Comparison of ENCODE assay signal across 1 cellular context in genomic region chr21:43299441-43300277, GRCh38.
TF ChIP-seq lines count a peak whose summit lies in the region.

No MANE protein-coding gene starts in this region.

TF ChIP-seq in HepG2, 621 proteins besides CTCF, POLR2A, EP300 and RAD21 (continued from another document and continues in another):
- TF ChIP-seq AFF4 (CRISPR knock-in tag; IDR thresholded peaks at IDR 0.05) = no peak
- TF ChIP-seq RFXANK (CRISPR knock-in tag; IDR thresholded peaks at IDR 0.05) = no peak
- TF ChIP-seq ZBTB39 (CRISPR knock-in tag; IDR thresholded peaks at IDR 0.05) = no peak
- no peak; the same call in 1 of the 2 replicates for TF ChIP-seq REPIN1 (CRISPR knock-in tag; IDR thresholded peaks at IDR 0.05; ENCODE audit: borderline replicate concordance, low read depth)
- no peak for TF ChIP-seq ZNF790 (CRISPR knock-in tag; IDR thresholded peaks at IDR 0.05; ENCODE audit: borderline replicate concordance)
- peak; percentile 96 for TF ChIP-seq ZBTB7B (CRISPR knock-in tag; IDR thresholded peaks at IDR 0.05)
- peak in 1 of 2 experiments; percentile 66; a peak in 1 of 4 replicates for TF ChIP-seq KLF16 (CRISPR knock-in tag; IDR thresholded peaks at IDR 0.05)
- no peak; the same call in 1 of the 2 replicates for TF ChIP-seq ZNF691 (CRISPR knock-in tag; IDR thresholded peaks at IDR 0.05; ENCODE audit: borderline replicate concordance, low read depth)
- TF ChIP-seq ZNF451 (CRISPR knock-in tag; IDR thresholded peaks at IDR 0.05) = no peak
- TF ChIP-seq TEAD3 (CRISPR knock-in tag; optimal IDR thresholded peaks at IDR 0.05; ENCODE audit: borderline replicate concordance) = no peak
- TF ChIP-seq ZNF430 (CRISPR knock-in tag; IDR thresholded peaks at IDR 0.05) = peak; percentile 65; the same call in 1 of the 2 replicates
- peak; percentile 78; the same call in 1 of the 2 replicates for TF ChIP-seq ZNF775 (CRISPR knock-in tag; IDR thresholded peaks at IDR 0.05; ENCODE audit: borderline replicate concordance)
- TF ChIP-seq GABPB1 (CRISPR knock-in tag; IDR thresholded peaks at IDR 0.05) = peak; percentile 39
- no peak for TF ChIP-seq ZBTB42 (CRISPR knock-in tag; IDR thresholded peaks at IDR 0.05)
- no peak for TF ChIP-seq RELA (CRISPR knock-in tag; IDR thresholded peaks at IDR 0.05)
- no peak for TF ChIP-seq ZNF432 (CRISPR knock-in tag; IDR thresholded peaks at IDR 0.05; ENCODE audit: borderline replicate concordance)
- no peak; the same call in 1 of the 2 replicates for TF ChIP-seq ZNF563 (CRISPR knock-in tag; IDR thresholded peaks at IDR 0.05)
- TF ChIP-seq JDP2 (CRISPR knock-in tag; IDR thresholded peaks at IDR 0.05; ENCODE audit: borderline replicate concordance) = no peak
- TF ChIP-seq MEIS1 (CRISPR knock-in tag; IDR thresholded peaks at IDR 0.05; ENCODE audit: borderline replicate concordance) = peak; percentile 62; the same call in 1 of the 2 replicates
- no peak for TF ChIP-seq KLF9 (CRISPR knock-in tag; IDR thresholded peaks at IDR 0.05; ENCODE audit: low read depth)
- peak; percentile 24; the same call in 1 of the 2 replicates for TF ChIP-seq ZNF317 (CRISPR knock-in tag; IDR thresholded peaks at IDR 0.05)
- no peak for TF ChIP-seq ZNF232 (CRISPR knock-in tag; IDR thresholded peaks at IDR 0.05; ENCODE audit: borderline replicate concordance)
- no peak; the same call in 1 of the 2 replicates for TF ChIP-seq ETV5 (CRISPR knock-in tag; IDR thresholded peaks at IDR 0.05; ENCODE audit: borderline replicate concordance)
- no peak for TF ChIP-seq REXO4 (CRISPR knock-in tag; IDR thresholded peaks at IDR 0.05; ENCODE audit: borderline replicate concordance)
- peak; percentile 89 for TF ChIP-seq RARA (CRISPR knock-in tag; IDR thresholded peaks at IDR 0.05)
- no peak for TF ChIP-seq THAP7 (CRISPR knock-in tag; IDR thresholded peaks at IDR 0.05)
- TF ChIP-seq TCF7L2 (IDR thresholded peaks at IDR 0.05; ENCODE audit: low read depth, low read length) = no peak
- TF ChIP-seq HIC2 (CRISPR knock-in tag; IDR thresholded peaks at IDR 0.05; ENCODE audit: low read depth) = no peak
- TF ChIP-seq HNF4A (CRISPR knock-in tag; IDR thresholded peaks at IDR 0.05) = peak; percentile 52
- no peak for TF ChIP-seq MTF1 (CRISPR knock-in tag; IDR thresholded peaks at IDR 0.05)
- no peak for TF ChIP-seq ZNF678 (CRISPR knock-in tag; IDR thresholded peaks at IDR 0.05)
- TF ChIP-seq PAWR (CRISPR knock-in tag; IDR thresholded peaks at IDR 0.05; ENCODE audit: borderline replicate concordance) = no peak
- no peak for TF ChIP-seq MED8 (CRISPR knock-in tag; IDR thresholded peaks at IDR 0.05; ENCODE audit: insufficient replicate concordance)
- no peak for TF ChIP-seq ZFAT (CRISPR knock-in tag; conservative IDR thresholded peaks at IDR 0.05)
- 0 out of 2 replicates have a peak, but pooled peaks have one; percentile 49 for TF ChIP-seq ZXDC (CRISPR knock-in tag; IDR thresholded peaks at IDR 0.05)
- no peak for TF ChIP-seq GMEB2 (CRISPR knock-in tag; IDR thresholded peaks at IDR 0.05; ENCODE audit: low read depth)
- TF ChIP-seq ZNF772 (CRISPR knock-in tag; IDR thresholded peaks at IDR 0.05) = no peak
- no peak for TF ChIP-seq HDAC6 (IDR thresholded peaks at IDR 0.05; ENCODE audit: low read depth, low read length)
- no peak for TF ChIP-seq ZNF576 (CRISPR knock-in tag; IDR thresholded peaks at IDR 0.05)
- no peak for TF ChIP-seq ZNF792 (CRISPR knock-in tag; IDR thresholded peaks at IDR 0.05)
- TF ChIP-seq ATF4 (CRISPR knock-in tag; IDR thresholded peaks at IDR 0.05) = peak in 1 of 2 experiments; percentile 74; a peak in 2 of 4 replicates
- no peak for TF ChIP-seq ZIK1 (CRISPR knock-in tag; IDR thresholded peaks at IDR 0.05; ENCODE audit: borderline replicate concordance, low read depth)
